8 cellular contexts compared by ENCODE assay signal in the genomic region with DNA sequence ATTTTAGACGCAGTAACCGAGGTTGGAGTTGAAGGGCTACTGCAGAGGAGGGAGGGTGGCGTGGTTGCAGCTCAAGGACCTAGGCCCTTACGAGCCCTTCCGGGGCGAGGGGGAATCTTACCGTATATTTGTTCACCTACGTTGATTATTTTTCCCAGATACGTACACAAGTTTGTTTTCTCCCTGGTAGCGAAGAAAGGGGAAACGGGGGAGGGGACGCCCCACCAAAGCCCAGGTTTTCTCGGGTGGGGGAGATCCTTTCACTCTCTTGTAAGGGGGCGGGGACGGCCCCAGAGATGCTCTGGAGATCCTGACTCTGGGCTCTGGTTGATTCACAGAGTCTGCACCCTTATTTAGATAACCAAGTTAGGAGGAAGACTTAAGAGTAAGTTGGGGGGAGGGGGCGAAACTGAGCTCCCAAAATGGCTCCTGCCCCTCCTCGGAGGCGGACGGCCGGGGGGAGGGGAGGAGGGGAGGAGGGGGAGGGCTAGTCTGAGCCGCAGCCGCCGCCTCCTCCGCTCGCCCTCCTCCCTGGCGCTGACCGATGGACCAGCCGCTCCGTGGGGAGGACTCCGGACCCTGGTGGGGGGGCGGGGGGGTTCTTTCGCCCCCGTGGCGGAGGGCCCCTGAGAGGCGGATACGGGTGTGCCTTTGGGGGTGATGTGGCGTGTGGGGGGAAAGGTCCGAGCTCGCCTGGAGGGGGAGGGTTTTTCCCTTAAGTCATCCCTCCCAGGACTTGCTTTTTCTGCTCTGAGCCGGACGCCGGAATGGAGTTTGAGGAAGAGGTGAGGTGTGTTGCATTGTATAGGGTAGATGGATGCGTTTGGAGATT. TPM values are rescaled to one million over a fixed set of nuclear protein-coding genes. Genes with fewer than 3 reads are reported as not detected.
DNase-seq lines count a peak whose midpoint lies in the region; ATAC-seq, FAIRE-seq and TF ChIP-seq lines count a peak whose summit lies in the region.

No MANE protein-coding gene starts in this region.

- intact Hi-C loops in prostate gland (cut with DNase I): loop anchor here (5.0 to 10.0 kb wide), 3 partner anchors 444 to 1348 kb away; a partner anchor contains a TSS

- no peak for FAIRE-seq in urothelium cell line (lab: Jason Lieb, UNC)

- no peak for TF ChIP-seq CTCF in right atrium auricular region (IDR thresholded peaks at IDR 0.05)
- no peak for TF ChIP-seq CTCF in prostate gland (IDR thresholded peaks at IDR 0.05)

- peaks cover 34% of the 10 kb centered on the region for H3K36me3 ChIP-seq in right atrium auricular region
- H3K36me3 ChIP-seq in prostate gland: peaks cover 3 to 20% of the 10 kb centered on the region in 2 donors

- no peak for ATAC-seq in HG03139 (IDR thresholded peaks at IDR 0.05; ENCODE audit: unreplicated experiment)

- H3K4me1 Mint-ChIP-seq in T-helper 1 cell treated with Interleukin-12 subunit alpha and Interleukin-12 subunit beta and Interleukin-4 antibody, amounts not matched to agents 30 μg/mL and 1 μg/mL, for 36 hours (ENCODE audit: low read depth): peaks cover 29% of the 10 kb centered on the region

- peak overlapping the region; percentile 96 for H3K27ac Mint-ChIP-seq in T-helper 1 cell treated with Interleukin-12 subunit alpha and Interleukin-12 subunit beta and Interleukin-4 antibody, amounts not matched to agents 30 μg/mL and 1 μg/mL, for 36 hours

- WGBS in prostate gland: under 1% methylated on average over 31 of the region's 43 CpGs

- no peaks in the 10 kb centered on the region for H3K27me3 Mint-ChIP-seq in T-helper 1 cell treated with Interleukin-12 subunit alpha and Interleukin-12 subunit beta and Interleukin-4 antibody, amounts not matched to agents 30 μg/mL and 1 μg/mL, for 36 hours (ENCODE audit: low read depth)

- peaks cover 57% of the 10 kb centered on the region for H3K36me3 Mint-ChIP-seq in T-helper 1 cell treated with Interleukin-12 subunit alpha and Interleukin-12 subunit beta and Interleukin-4 antibody, amounts not matched to agents 30 μg/mL and 1 μg/mL, for 36 hours (ENCODE audit: low read depth)

- DNase-seq in ELR (ENCODE audit: low read depth): peak; percentile 90
- peak; percentile 77 for DNase-seq in MV-4-11 (lab: John Stamatoyannopoulos, UW)
- DNase-seq in amygdala (lab: John Stamatoyannopoulos, UW): peak in 54 of 56 donors; percentile 33 to 84 (median 64)
- DNase-seq in right atrium auricular region (ENCODE audit: low spot score): peak; percentile 86
- peak; percentile 83 for DNase-seq in prostate gland (ENCODE audit: low spot score)
- peak; percentile 71 for DNase-seq in urothelium cell line (ENCODE audit: low spot score)

- H3K4me3 ChIP-seq in right atrium auricular region (peak overlapping the region; percentile 75 to 92), prostate gland (peak overlapping the region; percentile 80 to 91)

- H3K4me1 ChIP-seq in right atrium auricular region (peaks cover 3 to 36% of the 10 kb centered on the region in 2 donors), prostate gland (replicated peaks) (peaks cover 6% of the 10 kb centered on the region)

- no peaks in the 10 kb centered on the region for H3K27me3 ChIP-seq in right atrium auricular region
- no peaks in the 10 kb centered on the region for H3K27me3 ChIP-seq in prostate gland (replicated peaks; ENCODE audit: insufficient read depth)

- H3K27ac ChIP-seq in right atrium auricular region (peak overlapping the region; percentile 99 to 100), prostate gland (peak overlapping the region; percentile 99 to 100)

- no peaks in the 10 kb centered on the region for H3K9me3 Mint-ChIP-seq in T-helper 1 cell treated with Interleukin-12 subunit alpha and Interleukin-12 subunit beta and Interleukin-4 antibody, amounts not matched to agents 30 μg/mL and 1 μg/mL, for 36 hours

- TF ChIP-seq POLR2A in prostate gland (IDR thresholded peaks at IDR 0.05): no peak

- H3K9me3 ChIP-seq in right atrium auricular region: no peaks in the 10 kb centered on the region
- H3K9me3 ChIP-seq in prostate gland: no peaks in the 10 kb centered on the region

- peak overlapping the region; percentile 93 for H3K4me3 Mint-ChIP-seq in T-helper 1 cell treated with Interleukin-12 subunit alpha and Interleukin-12 subunit beta and Interleukin-4 antibody, amounts not matched to agents 30 μg/mL and 1 μg/mL, for 36 hours

RNA-seq across cellular contexts. Expression of a gene that starts 2.2 kb away (rescaled TPM):
- total RNA-seq in right atrium auricular region: 10 to 100 TPM; 56.9 to 91.1 TPM
- total RNA-seq in prostate gland: 100 to 1,000 TPM; 153 to 252 TPM

RNA-seq across cellular contexts. Expression of a gene that starts 17.7 kb away (rescaled TPM):
- total RNA-seq in right atrium auricular region: 10 to 100 TPM in 1 of 2 donors, 1 to 10 TPM in 1; 9.2 to 15.4 TPM
- total RNA-seq in prostate gland: 10 to 100 TPM in 1 of 2 donors, 1 to 10 TPM in 1; 9.6 to 26.1 TPM

RNA-seq across cellular contexts. Expression of a gene that starts 29.8 kb away (rescaled TPM):
- total RNA-seq in right atrium auricular region (10 to 100 TPM in 1 of 2 donors, 1 to 10 TPM in 1; 3.6 to 12.9 TPM), prostate gland (10 to 100 TPM in 1 of 2 donors, 1 to 10 TPM in 1; 7.3 to 15.2 TPM)

RNA-seq across cellular contexts. Expression of a gene that starts 38.8 kb away (rescaled TPM):
- total RNA-seq in right atrium auricular region (10 to 100 TPM in 1 of 2 donors, 1 to 10 TPM in 1; 2.6 to 15.6 TPM), prostate gland (10 to 100 TPM in 1 of 2 donors, 1 to 10 TPM in 1; 7.2 to 14.6 TPM)
